25 cellular contexts compared by ENCODE assay signal in the genomic region with DNA sequence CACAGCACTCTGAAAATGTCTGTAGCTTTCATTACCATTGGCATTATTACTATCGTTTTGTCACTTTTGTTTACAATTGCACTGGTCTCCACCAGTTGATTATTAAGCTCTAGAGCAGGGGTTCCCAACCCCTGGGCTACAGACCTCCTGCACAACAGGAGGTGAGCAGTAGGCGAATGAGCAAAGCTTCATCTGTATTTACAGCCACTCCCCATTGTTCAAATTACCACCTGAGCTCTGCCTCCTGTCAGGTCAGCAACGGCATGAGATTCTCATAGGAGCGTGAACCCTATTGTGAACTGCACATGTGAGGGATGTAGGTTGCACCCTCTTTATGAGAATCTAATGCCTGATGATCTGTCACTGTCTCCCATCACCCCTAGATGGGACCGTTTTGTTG.
"Had no signal": no experiment of that assay in that cellular context is flagged by ENCODE, and none has a peak within 500 bp of the region (broad histone marks: within the 10 kb centered on the region; RNA-seq: fewer than 3 reads in every experiment).

No MANE protein-coding gene starts in this region.

- H3K9me3 Mint-ChIP-seq: activated naive CD4-positive, alpha-beta T cell treated with anti-CD3 and anti-CD28 coated beads, Interleukin-2, amount 50 U/mL, for 72 hours; activated T-cell treated with anti-CD3 and anti-CD28 coated beads, Interleukin-2, amount 50 U/mL, for 72 hours; T-cell had no signal

- H3K27me3 Mint-ChIP-seq: stimulated activated naive B cell treated with anti-CD40 and anti-IgM and Interleukin-4, amounts not matched to agents 10 μg/mL and 1 μg/mL and 100 μg/mL, for 72 hours; T-cell had no signal

- DNase-seq: activated CD4-positive, alpha-beta T cell treated with anti-CD3 and anti-CD28 coated beads, Interleukin-2, amount 50 U/mL, for 1 hour; activated CD4-positive, CD25-positive, alpha-beta regulatory T cell treated with anti-CD3 and anti-CD28 coated beads, Interleukin-2, amount 50 U/mL, for 72 hours; activated naive CD4-positive, alpha-beta T cell; activated T-cell treated with anti-CD3 and anti-CD28 coated beads for 4 hours; activated T-cell treated with anti-CD3 and anti-CD28 coated beads, Interleukin-2, amount 50 U/mL, for 72 hours; anterior cingulate cortex; body of pancreas; cerebellar nuclear complex; colonic mucosa; effector memory CD4-positive, alpha-beta T cell; erythroblast; left cardiac atrium; mammary epithelial cell; pancreas; psoas muscle; stimulated activated CD4-positive, alpha-beta T cell treated with anti-CD3 and anti-CD28 coated beads, Interleukin-1b, Interleukin-23, amount 100 ng/mL, for 48 hours; stimulated activated CD4-positive, alpha-beta T cell treated with anti-CD3 and anti-CD28 coated beads, Interleukin-4, amount 100 ng/mL, for 4 hours; stimulated activated CD8-positive, alpha-beta memory T cell treated with anti-CD3 and anti-CD28 coated beads, Interleukin-4, amount 100 ng/mL, for 48 hours; stimulated activated naive B cell treated with anti-CD40 and anti-IgM and Interleukin-4, amounts not matched to agents 10 μg/mL and 1 μg/mL and 100 μg/mL, for 72 hours; stomach; T-cell; T-helper 9 cell; upper lobe of left lung had no signal

- H3K27ac Mint-ChIP-seq: activated naive CD4-positive, alpha-beta T cell treated with anti-CD3 and anti-CD28 coated beads, Interleukin-2, amount 50 U/mL, for 72 hours; activated T-cell treated with anti-CD3 and anti-CD28 coated beads, Interleukin-2, amount 50 U/mL, for 72 hours had no signal

- H3K4me3 Mint-ChIP-seq: activated T-cell treated with anti-CD3 and anti-CD28 coated beads, Interleukin-2, amount 50 U/mL, for 72 hours; stimulated activated naive B cell treated with anti-CD40 and anti-IgM and Interleukin-4, amounts not matched to agents 10 μg/mL and 1 μg/mL and 100 μg/mL, for 72 hours; T-cell had no signal

- ATAC-seq: activated naive CD4-positive, alpha-beta T cell treated with anti-CD3 and anti-CD28 coated beads, Interleukin-2, amount 50 U/mL, for 72 hours; activated T-cell treated with anti-CD3 and anti-CD28 coated beads, Interleukin-2, amount 50 U/mL, for 72 hours; body of pancreas; gastroesophageal sphincter; left cardiac atrium; pancreas; psoas muscle; stimulated activated naive B cell treated with anti-CD40 and anti-IgM and Interleukin-4, amounts not matched to agents 10 μg/mL and 1 μg/mL and 100 μg/mL, for 72 hours had no signal
